Comparison of ENCODE assay signal across 1 cellular context in genomic region chr12:116737774-116738657, GRCh38.
TF ChIP-seq lines count a peak whose summit lies in the region.

TSS of gene RNFT2 (plus strand) at chr12:116738315. CDS start at chr12:116740498, 2,183 bp downstream.
TSS of gene SPRING1 (minus strand) at chr12:116738069. CDS start at chr12:116737900, 169 bp downstream.

TF ChIP-seq in K562, 482 proteins besides CTCF, POLR2A, EP300 and RAD21 (continued from another document and continues in another):
- no peak for TF ChIP-seq ELF4 (CRISPR knock-in tag; IDR thresholded peaks at IDR 0.05)
- TF ChIP-seq ETS2 (tag; IDR thresholded peaks at IDR 0.05; ENCODE audit: borderline replicate concordance, poor library complexity, severe bottlenecking), result no peak
- no peak for TF ChIP-seq HDAC8 (tag; IDR thresholded peaks at IDR 0.05)
- TF ChIP-seq CTBP1 (IDR thresholded peaks at IDR 0.05; ENCODE audit: borderline replicate concordance), result peak; percentile 95
- TF ChIP-seq ZBTB12 (CRISPR knock-in tag; IDR thresholded peaks at IDR 0.05), result peak; percentile 71
- TF ChIP-seq MAZ (CRISPR knock-in tag; conservative IDR thresholded peaks at IDR 0.05 in 1 of 2, IDR thresholded peaks at IDR 0.05 in 1 of 2), result peak; percentile 57 to 73
- TF ChIP-seq HES1 (IDR thresholded peaks at IDR 0.05; ENCODE audit: low read depth), result peak; percentile 54
- TF ChIP-seq SPI1 (IDR thresholded peaks at IDR 0.05; ENCODE audit: borderline replicate concordance, low read depth, low read length), result peak; percentile 51; the same call in 1 of the 2 replicates
- peak; percentile 90; the same call in 1 of the 2 replicates for TF ChIP-seq PHF8 (IDR thresholded peaks at IDR 0.05; ENCODE audit: borderline replicate concordance, low read length)
- TF ChIP-seq ZNF431 (CRISPR knock-in tag; IDR thresholded peaks at IDR 0.05), result no peak
- 0 out of 4 replicates have a peak, but pooled peaks of 1 of the 2 experiments have one; percentile 19 for TF ChIP-seq SRF (CRISPR knock-in tag; IDR thresholded peaks at IDR 0.05)
- TF ChIP-seq ZNF121 (CRISPR knock-in tag; conservative IDR thresholded peaks at IDR 0.05), result no peak
- TF ChIP-seq NFYB (IDR thresholded peaks at IDR 0.05; ENCODE audit: extremely low read depth, insufficient read length), result peak; percentile 53
- peak; percentile 34 to 96 for TF ChIP-seq RCOR1 (IDR thresholded peaks at IDR 0.05; ENCODE audit: borderline replicate concordance in 1 of 2, low read depth in 2 of 2, low read length in 2 of 2)
- TF ChIP-seq CXXC5 (CRISPR knock-in tag; IDR thresholded peaks at IDR 0.05), result peak; percentile 99
- 0 out of 2 replicates have a peak, but pooled peaks have one; percentile 54 for TF ChIP-seq CHD2 (IDR thresholded peaks at IDR 0.05; ENCODE audit: low read depth, low read length)
- peak; percentile 68 for TF ChIP-seq ZBTB40 (IDR thresholded peaks at IDR 0.05)
- TF ChIP-seq ZBTB40 (CRISPR knock-in tag; IDR thresholded peaks at IDR 0.05), result no peak
- TF ChIP-seq FOS (IDR thresholded peaks at IDR 0.05; ENCODE audit: extremely low read depth, insufficient read length), result peak; percentile 79
- peak in 1 of 2 experiments; percentile 70; a peak in 1 of 4 replicates for TF ChIP-seq UBTF (IDR thresholded peaks at IDR 0.05; ENCODE audit: borderline replicate concordance in 1 of 2, low read depth in 2 of 2, low read length in 2 of 2)
- 0 out of 2 replicates have a peak, but pooled peaks have one; percentile 39 for TF ChIP-seq NR2F6 (CRISPR knock-in tag; IDR thresholded peaks at IDR 0.05)
- TF ChIP-seq FOXK2 (conservative IDR thresholded peaks at IDR 0.05 in 1 of 2, IDR thresholded peaks at IDR 0.05 in 1 of 2; ENCODE audit: low read depth in 2 of 2), result peak; percentile 36 to 74; a peak in 2 of 4 replicates
- peak; percentile 68 for TF ChIP-seq CBFA2T2 (conservative IDR thresholded peaks at IDR 0.05)
- no peak for TF ChIP-seq MAFG (tag; conservative IDR thresholded peaks at IDR 0.05)
- TF ChIP-seq MAX (CRISPR knock-in tag; IDR thresholded peaks at IDR 0.05), result peak; percentile 63
- peak; percentile 90 for TF ChIP-seq EGR1 (conservative IDR thresholded peaks at IDR 0.05)
- no peak for TF ChIP-seq MCM2 (IDR thresholded peaks at IDR 0.05; ENCODE audit: low read depth)
- peak; percentile 94 for TF ChIP-seq CHAMP1 (IDR thresholded peaks at IDR 0.05)
- TF ChIP-seq SAP30 (IDR thresholded peaks at IDR 0.05; ENCODE audit: borderline replicate concordance, insufficient read depth, low read depth, low read length, poor library complexity, severe bottlenecking), result peak; percentile 60
- peak; percentile 74 for TF ChIP-seq REST (CRISPR knock-in tag; IDR thresholded peaks at IDR 0.05; ENCODE audit: low read depth)
- peak; percentile 36; the same call in 1 of the 2 replicates for TF ChIP-seq POLR2AphosphoS5 (IDR thresholded peaks at IDR 0.05; ENCODE audit: control insufficient read depth, insufficient read depth, low read depth, low read length)
- TF ChIP-seq GABPA (tag; conservative IDR thresholded peaks at IDR 0.05; ENCODE audit: low read depth), result peak; percentile 85
